In the genomic region with DNA sequence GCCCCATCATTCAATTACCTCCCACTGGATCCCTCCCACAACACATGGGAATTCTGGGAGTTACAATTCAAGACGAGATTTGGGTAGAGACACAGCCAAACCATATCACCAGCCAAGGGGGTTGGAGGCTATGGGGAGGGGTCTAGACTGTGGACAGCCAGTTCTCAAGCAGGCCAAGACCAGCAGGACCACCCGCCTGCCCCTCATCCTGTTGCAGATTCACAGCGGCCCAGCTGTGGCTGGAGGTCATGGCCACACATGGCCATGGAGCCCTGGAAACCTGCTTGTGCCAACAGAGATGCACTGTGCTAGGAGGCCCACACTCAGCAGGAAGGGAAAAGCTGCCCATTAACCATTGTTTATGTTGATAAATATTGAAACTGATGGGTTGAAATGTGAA, we compare ENCODE assay signal across 20 cellular contexts.
"Had no signal": no experiment of that assay in that cellular context is flagged by ENCODE, and none has a peak within 500 bp of the region (broad histone marks: within the 10 kb centered on the region; RNA-seq: fewer than 3 reads in every experiment).

No MANE protein-coding gene starts in this region.

- H3K36me3 Mint-ChIP-seq: activated naive CD4-positive, alpha-beta T cell treated with anti-CD3 and anti-CD28 coated beads, Interleukin-2, amount 50 U/mL, for 24 hours had no signal

- DNase-seq: activated CD4-positive, alpha-beta T cell treated with anti-CD3 and anti-CD28 coated beads, Interleukin-2, amount 10 ng/mL, durations not matched to agents 24 days and 14 days; activated CD4-positive, CD25-positive, alpha-beta regulatory T cell treated with anti-CD3 and anti-CD28 coated beads, Interleukin-2, amount 50 U/mL, for 72 hours; activated naive CD8-positive, alpha-beta T cell treated with anti-CD3 and anti-CD28 coated beads, Interleukin-2, amount 50 U/mL, for 24 hours; activated T-cell treated with anti-CD3 and anti-CD28 coated beads, Interleukin-2, amount 50 U/mL, for 48 hours; amygdala; stimulated activated CD4-positive, alpha-beta T cell treated with anti-CD3 and anti-CD28 coated beads, Interleukin-4, amount 100 ng/mL, for 1 hour; stimulated activated naive CD8-positive, alpha-beta T cell treated with anti-CD3 and anti-CD28 coated beads, Interleukin-15, Interleukin-2, amounts not matched to agents 100 U/mL and 50 U/mL, for 24 hours; trophoblast cell; WERI-Rb-1 had no signal

- H3K27me3 Mint-ChIP-seq: activated CD4-positive, alpha-beta memory T cell treated with anti-CD3 and anti-CD28 coated beads, Interleukin-2, amount 10 ng/mL, durations not matched to agents 7 days and 5 days; activated CD4-positive, alpha-beta T cell treated with anti-CD3 and anti-CD28 coated beads, Interleukin-2, amount 10 ng/mL, durations not matched to agents 24 days and 14 days; activated naive CD8-positive, alpha-beta T cell treated with anti-CD3 and anti-CD28 coated beads, Interleukin-2, amount 50 U/mL, for 24 hours had no signal

- ATAC-seq: activated naive CD8-positive, alpha-beta T cell treated with anti-CD3 and anti-CD28 coated beads, Interleukin-2, amount 50 U/mL, for 24 hours; stimulated activated naive CD8-positive, alpha-beta T cell treated with anti-CD3 and anti-CD28 coated beads, Interleukin-15, Interleukin-2, amounts not matched to agents 100 U/mL and 50 U/mL, for 24 hours had no signal

- H3K4me3 Mint-ChIP-seq: activated CD4-positive, alpha-beta memory T cell treated with anti-CD3 and anti-CD28 coated beads, Interleukin-2, amount 10 ng/mL, durations not matched to agents 7 days and 5 days; activated CD4-positive, alpha-beta T cell treated with anti-CD3 and anti-CD28 coated beads, Interleukin-2, amount 10 ng/mL, durations not matched to agents 24 days and 14 days; activated naive CD4-positive, alpha-beta T cell treated with anti-CD3 and anti-CD28 coated beads, Interleukin-2, amount 50 U/mL, for 24 hours; activated naive CD8-positive, alpha-beta T cell treated with anti-CD3 and anti-CD28 coated beads, Interleukin-2, amount 50 U/mL, for 24 hours; nephron progenitor cell had no signal

- H3K9me3 ChIP-seq: heart left ventricle, mucosa of descending colon, right atrium auricular region, thoracic aorta had no signal

- H3K4me1 Mint-ChIP-seq: activated CD4-positive, alpha-beta memory T cell treated with anti-CD3 and anti-CD28 coated beads, Interleukin-2, amount 10 ng/mL, durations not matched to agents 7 days and 5 days; activated CD4-positive, alpha-beta T cell treated with anti-CD3 and anti-CD28 coated beads, Interleukin-2, amount 10 ng/mL, durations not matched to agents 24 days and 14 days; activated naive CD4-positive, alpha-beta T cell treated with anti-CD3 and anti-CD28 coated beads, Interleukin-2, amount 50 U/mL, for 24 hours; activated naive CD8-positive, alpha-beta T cell treated with anti-CD3 and anti-CD28 coated beads, Interleukin-2, amount 50 U/mL, for 24 hours had no signal

- H3K9me3 Mint-ChIP-seq: activated naive CD4-positive, alpha-beta T cell treated with anti-CD3 and anti-CD28 coated beads, Interleukin-2, amount 50 U/mL, for 24 hours; nephron progenitor cell had no signal

- H3K36me3 ChIP-seq: heart left ventricle, right atrium auricular region, thoracic aorta, WERI-Rb-1 had no signal

- H3K4me3 ChIP-seq: mucosa of descending colon, right atrium auricular region, thoracic aorta had no signal

- H3K27me3 ChIP-seq: heart left ventricle, right atrium auricular region had no signal

- H3K4me1 ChIP-seq: parathyroid adenoma had no signal

- FAIRE-seq: endothelial cell of umbilical vein, TTC549 had no signal

- H3K9ac ChIP-seq: parathyroid adenoma had no signal

- H3K27ac Mint-ChIP-seq: activated CD4-positive, alpha-beta memory T cell treated with anti-CD3 and anti-CD28 coated beads, Interleukin-2, amount 10 ng/mL, durations not matched to agents 7 days and 5 days; activated CD4-positive, alpha-beta T cell treated with anti-CD3 and anti-CD28 coated beads, Interleukin-2, amount 10 ng/mL, durations not matched to agents 24 days and 14 days; activated naive CD4-positive, alpha-beta T cell treated with anti-CD3 and anti-CD28 coated beads, Interleukin-2, amount 50 U/mL, for 24 hours; activated naive CD8-positive, alpha-beta T cell treated with anti-CD3 and anti-CD28 coated beads, Interleukin-2, amount 50 U/mL, for 24 hours; activated T-helper 2 cell treated with anti-CD3 and anti-CD28 coated beads, Interferon-gamma antibody, Interleukin-2, Interleukin-4, amounts not matched to agents 10 μg/mL and 5 μg/mL and 100 μg/mL, durations not matched to agents 14 hours and 24 hours and 36 hours; nephron progenitor cell had no signal

- H3K27ac ChIP-seq: parathyroid adenoma, thoracic aorta, WERI-Rb-1 had no signal
